10 cellular contexts compared by ENCODE assay signal in the genomic region with DNA sequence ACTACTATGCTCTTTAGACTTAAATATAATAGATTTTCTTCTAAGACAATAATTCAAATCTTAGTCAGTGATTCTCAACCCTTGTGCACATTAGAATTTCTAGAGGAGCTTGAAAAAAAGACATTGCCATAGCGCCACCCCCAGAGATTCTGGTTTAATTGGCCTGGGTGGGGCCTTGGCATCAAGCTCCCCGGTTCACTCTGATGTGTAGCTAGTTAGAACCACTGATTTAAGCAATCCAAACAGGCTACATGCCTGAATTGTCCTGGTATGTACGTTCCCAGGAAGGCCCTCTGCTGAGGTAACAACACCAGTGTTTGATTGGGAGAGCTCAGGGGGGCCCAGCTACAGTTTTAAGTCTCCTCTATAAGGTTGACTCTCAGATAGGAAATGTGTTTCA. TPM values are rescaled to one million over a fixed set of nuclear protein-coding genes. Genes with fewer than 3 reads are reported as not detected.
DNase-seq lines count a peak whose midpoint lies in the region; ATAC-seq and TF ChIP-seq lines count a peak whose summit lies in the region.
"Had no signal": no experiment of that assay in that cellular context is flagged by ENCODE, and none has a peak within 500 bp of the region (broad histone marks: within the 10 kb centered on the region; RNA-seq: fewer than 3 reads in every experiment).

No MANE protein-coding gene starts in this region.

- no peak for ATAC-seq in Right ventricle myocardium inferior
- ATAC-seq in activated B cell treated with CpG ODN at 0.5 μM for 24 hours (ENCODE audit: low read depth) = no peak
- no peak for ATAC-seq in GM21447 (IDR thresholded peaks at IDR 0.05; ENCODE audit: unreplicated experiment)

- H3K36me3 Mint-ChIP-seq in activated B cell treated with CpG ODN at 0.5 μM for 24 hours (ENCODE audit: low read depth) = peaks cover 9% of the 10 kb centered on the region

- intact Hi-C loops in Right ventricle myocardium inferior (cut with DNase I) = loop anchor here (2.0 kb wide), 1 partner anchor 21 kb away; a partner anchor contains a TSS
- intact Hi-C loops in activated B cell treated with CpG ODN at 0.5 μM for 24 hours (cut with micrococcal nuclease) = loop anchor here (2.0 kb wide), 2 partner anchors 35 to 857 kb away; a partner anchor contains a TSS
- intact Hi-C loops in uterus (cut with DNase I; ENCODE audit: low total_unique reads) = no loop called here

- TF ChIP-seq CTCF in right atrium auricular region (IDR thresholded peaks at IDR 0.05) (no peak), activated B cell treated with CpG ODN at 0.5 μM for 24 hours (IDR thresholded peaks at IDR 0.05) (no peak), uterus (IDR thresholded peaks at IDR 0.05) (no peak)

- H3K4me3 Mint-ChIP-seq in activated B cell treated with CpG ODN at 0.5 μM for 24 hours = peak overlapping the region; percentile 99

- H3K4me3 ChIP-seq in right atrium auricular region = no peak overlapping the region
- H3K4me3 ChIP-seq in uterus = no peak overlapping the region

- peaks cover 2% of the 10 kb centered on the region for H3K9me3 Mint-ChIP-seq in activated B cell treated with CpG ODN at 0.5 μM for 24 hours

- H3K9me3 ChIP-seq in right atrium auricular region = no peaks in the 10 kb centered on the region
- no peaks in the 10 kb centered on the region for H3K9me3 ChIP-seq in uterus

- H3K27ac Mint-ChIP-seq in activated B cell treated with CpG ODN at 0.5 μM for 24 hours = peak overlapping the region; percentile 99

- H3K4me1 Mint-ChIP-seq in activated B cell treated with CpG ODN at 0.5 μM for 24 hours = peaks cover 52% of the 10 kb centered on the region

- in situ Hi-C loops in G401 (cut with HindIII; ENCODE audit: low sequenced_read_pairs) = no loop called here

- DNase-seq in right atrium auricular region (ENCODE audit: low spot score) (no peak), Right ventricle myocardium inferior (ENCODE audit: missing footprints) (no peak), activated B cell treated with CpG ODN at 0.5 μM for 24 hours (no peak), kidney glomerular epithelial cell (lab: John Stamatoyannopoulos, UW) (peak; percentile 68), uterus (no peak), GF-D8 (lab: John Stamatoyannopoulos, UW) (no peak), G401 (ENCODE audit: low spot score) (no peak)
- DNase-seq: NCI-H1694 treated with DMSO at 0.1 percent for 48 hours had no signal

- CTCF ChIA-PET in activated B cell treated with CpG ODN at 0.5 μM for 24 hours (lab: Charles Lee) = interaction anchor here (0.9 to 3.6 kb wide), 8 partner anchors 10 to 94 kb away, joined by 3 to 32 read pairs (median 4); a partner anchor contains a TSS

- no peaks in the 10 kb centered on the region for H3K27me3 Mint-ChIP-seq in activated B cell treated with CpG ODN at 0.5 μM for 24 hours

- H3K27ac ChIP-seq in right atrium auricular region (peak overlapping the region; percentile 89 to 92), uterus (peak overlapping the region; percentile 92)
- H3K27ac ChIP-seq: HL-60 had no signal

- TF ChIP-seq POLR2A in uterus (IDR thresholded peaks at IDR 0.05) = no peak

- H3K36me3 ChIP-seq in right atrium auricular region (no peaks in the 10 kb centered on the region), uterus (no peaks in the 10 kb centered on the region)

- H3K27me3 ChIP-seq in right atrium auricular region = no peaks in the 10 kb centered on the region
- H3K27me3 ChIP-seq in uterus = no peaks in the 10 kb centered on the region

- POLR2A ChIA-PET in activated B cell treated with CpG ODN at 0.5 μM for 24 hours (lab: Charles Lee) = interaction anchor here (0.6 to 4.1 kb wide), 4 partner anchors 16 to 75 kb away, joined by 3 to 71 read pairs (median 22); a partner anchor contains a TSS

- H3K4me1 ChIP-seq in right atrium auricular region (peaks cover 0 to 14% of the 10 kb centered on the region in 2 donors), uterus (peaks cover 0 to 4% of the 10 kb centered on the region in 2 donors)

RNA-seq across cellular contexts. Expression of a gene that starts 1.4 kb away (rescaled TPM):
- 1 to 10 TPM; 6.9 to 8.9 TPM for total RNA-seq in right atrium auricular region
- 8.0 TPM for total RNA-seq in Right ventricle myocardium inferior
- 26.2 and 31.6 TPM in 2 replicates for total RNA-seq in activated B cell treated with CpG ODN at 0.5 μM for 24 hours
- total RNA-seq in uterus = 10 to 100 TPM; 17.4 to 52.6 (median 27.3) TPM
- 0.43 and 0.54 TPM in 2 replicates for total RNA-seq in G401 (2014; rRNA removed; shearing (Covaris generic))

RNA-seq across cellular contexts. Expression of a gene that starts 20.2 kb away (rescaled TPM):
- total RNA-seq in right atrium auricular region (10 to 100 TPM; 11.6 to 18.5 TPM), Right ventricle myocardium inferior (17.2 TPM), activated B cell treated with CpG ODN at 0.5 μM for 24 hours (23.6 and 23.9 TPM in 2 replicates), uterus (10 to 100 TPM in 3 of 4 donors, 1 to 10 TPM in 1; 6.9 to 21.2 (median 15.0) TPM)
- total RNA-seq in G401 (2014; rRNA removed; shearing (Covaris generic)) = 41.1 and 43.4 TPM in 2 replicates
